In the genomic region with DNA sequence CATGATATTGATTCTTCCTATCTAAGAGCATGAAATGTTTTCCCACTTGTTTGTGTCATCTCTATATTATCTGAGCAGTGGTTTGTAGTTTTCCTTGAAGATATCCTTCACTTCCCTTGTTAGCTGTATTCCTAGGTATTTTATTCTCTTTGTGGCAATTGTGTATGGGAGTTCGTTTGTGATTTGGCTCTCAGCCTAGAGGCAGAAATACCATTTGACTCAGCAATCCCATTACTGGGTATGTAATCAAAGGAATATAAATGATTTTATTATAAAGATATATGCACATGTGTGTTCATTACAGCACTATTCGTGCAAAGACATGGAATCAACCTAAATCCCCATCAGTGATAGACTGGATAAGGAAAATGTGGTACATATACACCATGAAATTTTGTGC, we compare ENCODE assay signal across 19 cellular contexts.
"Had no signal": no experiment of that assay in that cellular context is flagged by ENCODE, and none has a peak within 500 bp of the region (broad histone marks: within the 10 kb centered on the region; RNA-seq: fewer than 3 reads in every experiment).

No MANE protein-coding gene starts in this region.

- DNase-seq: activated CD4-positive, alpha-beta memory T cell treated with anti-CD3 and anti-CD28 coated beads, Interleukin-2, amount 10 ng/mL, durations not matched to agents 7 days and 5 days; activated CD4-positive, alpha-beta T cell treated with anti-CD3 and anti-CD28 coated beads for 36 hours; activated CD4-positive, alpha-beta T cell treated with anti-CD3 and anti-CD28 coated beads, Interleukin-2, amount 50 U/mL, for 1 hour; activated CD4-positive, CD25-positive, alpha-beta regulatory T cell; activated gamma-delta T cell; activated naive CD4-positive, alpha-beta T cell treated with anti-CD3 and anti-CD28 coated beads for 36 hours; activated T-cell treated with anti-CD3 and anti-CD28 coated beads for 4 hours; activated T-cell treated with anti-CD3 and anti-CD28 coated beads, Interleukin-2, amount 50 U/mL, for 48 hours; amygdala; cerebellar nuclear complex; KG1; MM.1S; NCI-H1417 treated with DMSO at 0.1 percent for 48 hours; NCI-H1694; NCI-H2107; NCI-H446 treated with DMSO at 0.1 percent for 48 hours; NCI-H524 treated with DMSO at 0.1 percent for 48 hours; SIG-M5; T-helper 1 cell had no signal
